ENCODE assay signal across 1 cellular context in genomic region chr16:68022728-68023537, GRCh38.
TF ChIP-seq lines count a peak whose summit lies in the region.

Gene DDX28 (minus strand): TSS chr16:68023232. CDS start chr16:68023202, 30 bp downstream.
Gene DUS2 (plus strand): TSS chr16:68023284. CDS start chr16:68038024, 14,740 bp downstream.

TF ChIP-seq in K562, 482 proteins besides CTCF, POLR2A, EP300 and RAD21 (continued from another document and continues in another):
- TF ChIP-seq CBX3 (IDR thresholded peaks at IDR 0.05; ENCODE audit: borderline replicate concordance in 1 of 2, low read length in 2 of 2) (peak in 1 of 2 experiments; percentile 46; a peak in 1 of 3 replicates), UBTF (IDR thresholded peaks at IDR 0.05; ENCODE audit: borderline replicate concordance in 1 of 2, low read depth in 2 of 2, low read length in 2 of 2) (peak in 1 of 2 experiments; percentile 43; a peak in 2 of 4 replicates), MEF2A (IDR thresholded peaks at IDR 0.05; ENCODE audit: control insufficient read depth, low read depth, low read length) (no peak), HDAC2 (IDR thresholded peaks at IDR 0.05) (peak; percentile 89; the same call in 1 of the 2 replicates), HLTF (IDR thresholded peaks at IDR 0.05) (0 out of 2 replicates have a peak, but pooled peaks have one; percentile 11), HCFC1 (IDR thresholded peaks at IDR 0.05; ENCODE audit: low read depth, low read length) (peak; percentile 90), XRCC4 (IDR thresholded peaks at IDR 0.05; ENCODE audit: extremely low read depth, insufficient read depth, insufficient read length) (no peak), BRF2 (IDR thresholded peaks at IDR 0.05; ENCODE audit: borderline replicate concordance, insufficient read depth, insufficient read length) (no peak), ZEB2 (IDR thresholded peaks at IDR 0.05) (peak; percentile 12; the same call in 1 of the 2 replicates), NCOA6 (IDR thresholded peaks at IDR 0.05) (no peak), BRD9 (IDR thresholded peaks at IDR 0.05; ENCODE audit: low read depth, partially characterized antibody) (no peak), E2F1 (CRISPR knock-in tag; IDR thresholded peaks at IDR 0.05) (no peak), RBM14 (IDR thresholded peaks at IDR 0.05; ENCODE audit: borderline replicate concordance, insufficient read depth, low read depth, low read length) (peak; percentile 43; the same call in 1 of the 2 replicates), ZNF316 (IDR thresholded peaks at IDR 0.05) (no peak), USF2 (CRISPR knock-in tag; IDR thresholded peaks at IDR 0.05) (peak; percentile 34; the same call in 1 of the 2 replicates), ZNF79 (CRISPR knock-in tag; IDR thresholded peaks at IDR 0.05; ENCODE audit: low read depth) (no peak), HES1 (IDR thresholded peaks at IDR 0.05; ENCODE audit: low read depth) (no peak), L3MBTL2 (IDR thresholded peaks at IDR 0.05) (peak; percentile 73), ZBTB9 (CRISPR knock-in tag; IDR thresholded peaks at IDR 0.05) (no peak), TFAP4 (CRISPR knock-in tag; IDR thresholded peaks at IDR 0.05; ENCODE audit: borderline replicate concordance) (peak; percentile 88), NEUROD1 (IDR thresholded peaks at IDR 0.05; ENCODE audit: borderline replicate concordance, low read depth, low read length, partially characterized antibody) (peak; percentile 85), ZNF24 (IDR thresholded peaks at IDR 0.05) (0 out of 2 replicates have a peak, but pooled peaks have one; percentile 7), MAX (CRISPR knock-in tag; IDR thresholded peaks at IDR 0.05) (peak; percentile 94), ETV5 (CRISPR knock-in tag; IDR thresholded peaks at IDR 0.05; ENCODE audit: low read depth) (no peak; the same call in 1 of the 2 replicates), E2F8 (IDR thresholded peaks at IDR 0.05; ENCODE audit: low read depth, partially characterized antibody) (peak; percentile 85), E2F6 (IDR thresholded peaks at IDR 0.05; ENCODE audit: borderline replicate concordance in 1 of 2, extremely low read depth in 1 of 2, insufficient read depth in 1 of 2, insufficient read length in 1 of 2, low read depth in 1 of 2, low read length in 1 of 2, poor library complexity in 1 of 2, severe bottlenecking in 1 of 2) (peak; percentile 64), TAF7 (tag; IDR thresholded peaks at IDR 0.05) (peak; percentile 60), JUN (IDR thresholded peaks at IDR 0.05; ENCODE audit: borderline replicate concordance, low read depth, low read length) (no peak), JUN (CRISPR knock-in tag; IDR thresholded peaks at IDR 0.05; ENCODE audit: borderline replicate concordance) (0 out of 2 replicates have a peak, but pooled peaks have one; percentile 69), ZFPM2 (CRISPR knock-in tag; IDR thresholded peaks at IDR 0.05) (no peak), EZH2 (IDR thresholded peaks at IDR 0.05; ENCODE audit: borderline replicate concordance, low read depth, low read length) (no peak), SRSF1 (IDR thresholded peaks at IDR 0.05; ENCODE audit: low read depth, low read length) (0 out of 2 replicates have a peak, but pooled peaks have one; percentile 43), ELK1 (CRISPR knock-in tag; IDR thresholded peaks at IDR 0.05) (no peak), ZNF277 (CRISPR knock-in tag; IDR thresholded peaks at IDR 0.05; ENCODE audit: borderline replicate concordance) (no peak), FOSL1 (tag; conservative IDR thresholded peaks at IDR 0.05) (0 out of 2 replicates have a peak, but pooled peaks have one; percentile 42), AFF1 (IDR thresholded peaks at IDR 0.05; ENCODE audit: low read depth in 1 of 2, partially characterized antibody in 2 of 2) (peak in 1 of 2 experiments; percentile 38)
